Comparison of ENCODE assay signal across 9 cellular contexts in the genomic region with DNA sequence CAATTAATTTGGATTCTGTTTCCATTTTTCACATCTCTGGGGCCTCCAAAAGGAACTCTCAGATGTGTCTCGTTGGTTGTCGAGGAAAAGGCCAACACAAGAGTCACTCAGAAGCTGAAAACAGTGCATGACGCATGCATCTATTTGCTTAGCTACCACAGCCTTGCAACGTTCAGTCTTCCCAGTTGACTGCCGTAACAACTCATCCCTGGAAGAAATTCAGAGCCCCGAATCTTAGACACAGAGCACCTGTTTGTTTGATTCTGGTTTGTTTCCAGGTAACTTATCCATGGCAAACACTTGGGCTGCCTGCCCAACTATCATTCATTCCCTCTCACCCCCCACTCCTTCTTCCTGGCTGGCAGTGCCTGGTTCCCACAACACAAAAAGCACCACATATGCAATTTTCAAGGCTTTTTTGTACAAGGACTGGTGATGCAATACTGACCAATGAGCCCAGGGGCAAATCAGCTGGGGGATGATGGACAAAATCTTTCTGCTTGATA.
DNase-seq lines count a peak whose midpoint lies in the region; ATAC-seq, FAIRE-seq and TF ChIP-seq lines count a peak whose summit lies in the region.
"Had no signal": no experiment of that assay in that cellular context is flagged by ENCODE, and none has a peak within 500 bp of the region (broad histone marks: within the 10 kb centered on the region; RNA-seq: fewer than 3 reads in every experiment).

No MANE protein-coding gene starts in this region.

- POLR2A ChIA-PET in MCF 10A (lab: Yijun Ruan, JAX), result interaction anchor here (0.5 to 2.0 kb wide), 8 partner anchors 8 to 168 kb away, joined by 3 to 8 read pairs (median 4); no protein-coding TSS in a partner anchor

- TF ChIP-seq CTCF in MCF 10A (IDR thresholded peaks at IDR 0.05; ENCODE audit: unreplicated experiment), result no peak
- no peak for TF ChIP-seq CTCF in lung (IDR thresholded peaks at IDR 0.05; ENCODE audit: control extremely low read depth, extremely low read depth)
- no peak for TF ChIP-seq CTCF in stomach (IDR thresholded peaks at IDR 0.05)

- H3K9me3 Mint-ChIP-seq in MCF 10A (ENCODE audit: unreplicated experiment), result no peaks in the 10 kb centered on the region
- H3K9me3 Mint-ChIP-seq in stimulated activated naive B cell treated with anti-CD40 and anti-IgM and Interleukin-4, amounts not matched to agents 10 μg/mL and 1 μg/mL and 100 μg/mL, for 72 hours, result no peaks in the 10 kb centered on the region
- H3K9me3 Mint-ChIP-seq: natural killer cell had no signal

- DNase-seq in RCC 7860 (ENCODE audit: low spot score), result peak; percentile 50
- DNase-seq in MCF 10A (ENCODE audit: unreplicated experiment), result peak; percentile 20
- peak; percentile 50 for DNase-seq in lung (ENCODE audit: low spot score)
- DNase-seq in stomach, result no peak
- no peak for DNase-seq in stimulated activated naive B cell treated with anti-CD40 and anti-IgM and Interleukin-4, amounts not matched to agents 10 μg/mL and 1 μg/mL and 100 μg/mL, for 72 hours
- no peak for DNase-seq in G401 (ENCODE audit: low spot score)
- DNase-seq in activated CD4-positive, alpha-beta T cell treated with anti-CD3 and anti-CD28 coated beads for 4 hours, result no peak
- DNase-seq: natural killer cell, NCI-H69 had no signal

- TF ChIP-seq POLR2A in stomach (IDR thresholded peaks at IDR 0.05), result no peak

- H3K36me3 Mint-ChIP-seq in MCF 10A (ENCODE audit: insufficient read depth, unreplicated experiment), result peaks cover 94% of the 10 kb centered on the region
- H3K36me3 Mint-ChIP-seq in stimulated activated naive B cell treated with anti-CD40 and anti-IgM and Interleukin-4, amounts not matched to agents 10 μg/mL and 1 μg/mL and 100 μg/mL, for 72 hours, result peaks cover 28 to 61% of the 10 kb centered on the region in 2 donors

- intact Hi-C loops in MCF 10A (cut with micrococcal nuclease) (no loop called here), stomach (cut with DNase I; ENCODE audit: low total_unique reads) (loop anchor here (10.0 kb wide), 1 partner anchor 79 kb away; no protein-coding TSS in a partner anchor)

- WGBS in lung, 2 donors, result 76 to 86% methylated on average over 6 of the region's 6 CpGs
- 39 to 60% (median 56%) methylated on average over 6 of the region's 6 CpGs for WGBS in stomach, 5 donors

- CTCF ChIA-PET in MCF 10A (lab: Yijun Ruan, JAX), result interaction anchor here (0.5 to 6.7 kb wide), 6 partner anchors 11 to 325 kb away, joined by 3 to 44 read pairs (median 3); no protein-coding TSS in a partner anchor

- peaks cover 1 to 4% of the 10 kb centered on the region in 2 donors for H3K4me1 ChIP-seq in lung (ENCODE audit: control insufficient read depth in 2 of 2, insufficient read depth in 2 of 2, low read length in 2 of 2)
- peaks cover 0 to 12% (median 7%) of the 10 kb centered on the region in 4 donors for H3K4me1 ChIP-seq in stomach

- ATAC-seq in lung (ENCODE audit: insufficient read depth, low FRiP score), result peak; percentile 84
- no peak for ATAC-seq in stimulated activated naive B cell treated with anti-CD40 and anti-IgM and Interleukin-4, amounts not matched to agents 10 μg/mL and 1 μg/mL and 100 μg/mL, for 72 hours (replicated peaks)
- ATAC-seq: natural killer cell had no signal

- peaks cover 6% of the 10 kb centered on the region for H3K4me1 Mint-ChIP-seq in MCF 10A (ENCODE audit: insufficient read depth, unreplicated experiment)
- H3K4me1 Mint-ChIP-seq in stimulated activated naive B cell treated with anti-CD40 and anti-IgM and Interleukin-4, amounts not matched to agents 10 μg/mL and 1 μg/mL and 100 μg/mL, for 72 hours, result peaks cover 2 to 14% of the 10 kb centered on the region in 2 donors

- H3K27me3 Mint-ChIP-seq in MCF 10A (ENCODE audit: insufficient read depth, unreplicated experiment), result no peaks in the 10 kb centered on the region
- no peaks in the 10 kb centered on the region for H3K27me3 Mint-ChIP-seq in stimulated activated naive B cell treated with anti-CD40 and anti-IgM and Interleukin-4, amounts not matched to agents 10 μg/mL and 1 μg/mL and 100 μg/mL, for 72 hours

- H3K27me3 ChIP-seq in lung (ENCODE audit: control insufficient read depth, insufficient read depth) (no peaks in the 10 kb centered on the region), stomach (no peaks in the 10 kb centered on the region)

- no peak overlapping the region for H3K4me3 Mint-ChIP-seq in MCF 10A (ENCODE audit: unreplicated experiment)
- H3K4me3 Mint-ChIP-seq in stimulated activated naive B cell treated with anti-CD40 and anti-IgM and Interleukin-4, amounts not matched to agents 10 μg/mL and 1 μg/mL and 100 μg/mL, for 72 hours, result no peak overlapping the region
- H3K4me3 Mint-ChIP-seq: natural killer cell had no signal

- peak overlapping the region; percentile 69 for H3K27ac Mint-ChIP-seq in MCF 10A (ENCODE audit: low read depth, unreplicated experiment)
- no peak overlapping the region for H3K27ac Mint-ChIP-seq in stimulated activated naive B cell treated with anti-CD40 and anti-IgM and Interleukin-4, amounts not matched to agents 10 μg/mL and 1 μg/mL and 100 μg/mL, for 72 hours

- H3K9me3 ChIP-seq in lung (ENCODE audit: control insufficient read depth in 2 of 2, insufficient read depth in 1 of 2, low read length in 1 of 2) (no peaks in the 10 kb centered on the region), stomach (no peaks in the 10 kb centered on the region)

- BruUV-seq in MCF 10A (replicated peaks; lab: Mats Ljungman, UMichigan), result no TSS peak

- no peak for FAIRE-seq in RCC 7860 (lab: Jason Lieb, UNC)

- H3K36me3 ChIP-seq in lung (ENCODE audit: control insufficient read depth in 2 of 2, insufficient read depth in 2 of 2, low read length in 2 of 2), result peaks cover 25 to 26% of the 10 kb centered on the region in 2 donors
- peaks cover 38 to 96% (median 88%) of the 10 kb centered on the region in 4 donors for H3K36me3 ChIP-seq in stomach

- H3K27ac ChIP-seq in lung (ENCODE audit: low read depth in 1 of 2, low read length in 1 of 2) (peak overlapping the region; percentile 25 to 53), stomach (peak overlapping the region in 4 of 5 donors; percentile 19 to 61 (median 42))

- no peak for TF ChIP-seq EP300 in stomach (IDR thresholded peaks at IDR 0.05)

- in situ Hi-C loops in G401 (cut with HindIII; ENCODE audit: low sequenced_read_pairs), result no loop called here

- H3K4me3 ChIP-seq in lung (no peak overlapping the region), stomach (no peak overlapping the region)

Comparison
In these comparisons a context has a peak if more than half of its experiments do, and no peak if none do; other contexts are left out.
1. DNase-seq: peak in RCC 7860 (single experiment), MCF 10A (single experiment) and lung (single experiment); none in stomach (single experiment), stimulated activated naive B cell treated with anti-CD40 and anti-IgM and Interleukin-4, amounts not matched to agents 10 μg/mL and 1 μg/mL and 100 μg/mL, for 72 hours (single experiment), G401 (single experiment) and activated CD4-positive, alpha-beta T cell treated with anti-CD3 and anti-CD28 coated beads for 4 hours (0 of 2).